In the genomic region with DNA sequence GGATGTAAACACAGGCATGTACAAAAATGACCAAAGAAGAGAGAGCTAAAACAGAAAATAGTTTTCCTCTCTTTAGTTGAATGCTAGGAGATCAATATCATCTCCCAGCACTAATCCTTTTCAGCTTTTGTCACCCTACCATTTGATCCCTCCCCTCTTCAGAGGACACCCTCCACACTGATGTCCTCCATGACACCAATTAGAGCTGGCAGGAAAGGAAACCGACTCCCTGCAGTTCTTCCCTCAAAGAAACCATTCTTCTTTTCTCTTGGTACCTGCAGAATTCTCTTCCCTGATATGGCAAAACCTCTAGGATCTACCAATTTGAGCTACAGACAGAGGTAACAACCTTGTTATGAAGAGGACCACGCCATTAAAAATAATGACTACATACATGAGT, we compare ENCODE assay signal across 1 cellular context.
TF ChIP-seq lines count a peak whose summit lies in the region.

No MANE protein-coding gene starts in this region.

TF ChIP-seq in HEK293, 187 proteins besides CTCF, POLR2A, EP300 and RAD21 (continued from another document):
- TF ChIP-seq, protein P1, sequence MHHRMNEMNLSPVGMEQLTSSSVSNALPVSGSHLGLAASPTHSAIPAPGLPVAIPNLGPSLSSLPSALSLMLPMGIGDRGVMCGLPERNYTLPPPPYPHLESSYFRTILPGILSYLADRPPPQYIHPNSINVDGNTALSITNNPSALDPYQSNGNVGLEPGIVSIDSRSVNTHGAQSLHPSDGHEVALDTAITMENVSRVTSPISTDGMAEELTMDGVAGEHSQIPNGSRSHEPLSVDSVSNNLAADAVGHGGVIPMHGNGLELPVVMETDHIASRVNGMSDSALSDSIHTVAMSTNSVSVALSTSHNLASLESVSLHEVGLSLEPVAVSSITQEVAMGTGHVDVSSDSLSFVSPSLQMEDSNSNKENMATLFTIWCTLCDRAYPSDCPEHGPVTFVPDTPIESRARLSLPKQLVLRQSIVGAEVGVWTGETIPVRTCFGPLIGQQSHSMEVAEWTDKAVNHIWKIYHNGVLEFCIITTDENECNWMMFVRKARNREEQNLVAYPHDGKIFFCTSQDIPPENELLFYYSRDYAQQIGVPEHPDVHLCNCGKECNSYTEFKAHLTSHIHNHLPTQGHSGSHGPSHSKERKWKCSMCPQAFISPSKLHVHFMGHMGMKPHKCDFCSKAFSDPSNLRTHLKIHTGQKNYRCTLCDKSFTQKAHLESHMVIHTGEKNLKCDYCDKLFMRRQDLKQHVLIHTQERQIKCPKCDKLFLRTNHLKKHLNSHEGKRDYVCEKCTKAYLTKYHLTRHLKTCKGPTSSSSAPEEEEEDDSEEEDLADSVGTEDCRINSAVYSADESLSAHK (tag by site-specific recombination; IDR thresholded peaks at IDR 0.05): peak; percentile 57; the same call in 1 of the 2 replicates
- TF ChIP-seq, protein P2, sequence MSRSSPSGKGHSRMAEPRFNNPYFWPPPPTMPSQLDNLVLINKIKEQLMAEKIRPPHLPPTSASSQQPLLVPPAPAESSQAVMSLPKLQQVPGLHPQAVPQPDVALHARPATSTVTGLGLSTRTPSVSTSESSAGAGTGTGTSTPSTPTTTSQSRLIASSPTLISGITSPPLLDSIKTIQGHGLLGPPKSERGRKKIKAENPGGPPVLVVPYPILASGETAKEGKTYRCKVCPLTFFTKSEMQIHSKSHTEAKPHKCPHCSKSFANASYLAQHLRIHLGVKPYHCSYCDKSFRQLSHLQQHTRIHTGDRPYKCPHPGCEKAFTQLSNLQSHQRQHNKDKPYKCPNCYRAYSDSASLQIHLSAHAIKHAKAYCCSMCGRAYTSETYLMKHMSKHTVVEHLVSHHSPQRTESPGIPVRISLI (tag by site-specific recombination; IDR thresholded peaks at IDR 0.05): 0 out of 2 replicates have a peak, but pooled peaks have one; percentile 18
- TF ChIP-seq ZNF138 (tag by site-specific recombination; IDR thresholded peaks at IDR 0.05; ENCODE audit: borderline replicate concordance) (no peak), ZNF302 (tag by site-specific recombination; IDR thresholded peaks at IDR 0.05; ENCODE audit: low read depth) (no peak)
- TF ChIP-seq, protein P3, sequence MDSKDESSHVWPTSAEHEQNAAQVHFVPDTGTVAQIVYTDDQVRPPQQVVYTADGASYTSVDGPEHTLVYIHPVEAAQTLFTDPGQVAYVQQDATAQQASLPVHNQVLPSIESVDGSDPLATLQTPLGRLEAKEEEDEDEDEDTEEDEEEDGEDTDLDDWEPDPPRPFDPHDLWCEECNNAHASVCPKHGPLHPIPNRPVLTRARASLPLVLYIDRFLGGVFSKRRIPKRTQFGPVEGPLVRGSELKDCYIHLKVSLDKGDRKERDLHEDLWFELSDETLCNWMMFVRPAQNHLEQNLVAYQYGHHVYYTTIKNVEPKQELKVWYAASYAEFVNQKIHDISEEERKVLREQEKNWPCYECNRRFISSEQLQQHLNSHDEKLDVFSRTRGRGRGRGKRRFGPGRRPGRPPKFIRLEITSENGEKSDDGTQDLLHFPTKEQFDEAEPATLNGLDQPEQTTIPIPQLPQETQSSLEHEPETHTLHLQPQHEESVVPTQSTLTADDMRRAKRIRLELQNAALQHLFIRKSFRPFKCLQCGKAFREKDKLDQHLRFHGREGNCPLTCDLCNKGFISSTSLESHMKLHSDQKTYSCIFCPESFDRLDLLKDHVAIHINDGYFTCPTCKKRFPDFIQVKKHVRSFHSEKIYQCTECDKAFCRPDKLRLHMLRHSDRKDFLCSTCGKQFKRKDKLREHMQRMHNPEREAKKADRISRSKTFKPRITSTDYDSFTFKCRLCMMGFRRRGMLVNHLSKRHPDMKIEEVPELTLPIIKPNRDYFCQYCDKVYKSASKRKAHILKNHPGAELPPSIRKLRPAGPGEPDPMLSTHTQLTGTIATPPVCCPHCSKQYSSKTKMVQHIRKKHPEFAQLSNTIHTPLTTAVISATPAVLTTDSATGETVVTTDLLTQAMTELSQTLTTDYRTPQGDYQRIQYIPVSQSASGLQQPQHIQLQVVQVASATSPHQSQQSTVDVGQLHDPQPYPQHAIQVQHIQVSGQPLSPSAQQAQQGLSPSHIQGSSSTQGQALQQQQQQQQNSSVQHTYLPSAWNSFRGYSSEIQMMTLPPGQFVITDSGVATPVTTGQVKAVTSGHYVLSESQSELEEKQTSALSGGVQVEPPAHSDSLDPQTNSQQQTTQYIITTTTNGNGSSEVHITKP (tag by site-specific recombination; IDR thresholded peaks at IDR 0.05): peak; percentile 50; the same call in 1 of the 2 replicates
- TF ChIP-seq, protein P4, sequence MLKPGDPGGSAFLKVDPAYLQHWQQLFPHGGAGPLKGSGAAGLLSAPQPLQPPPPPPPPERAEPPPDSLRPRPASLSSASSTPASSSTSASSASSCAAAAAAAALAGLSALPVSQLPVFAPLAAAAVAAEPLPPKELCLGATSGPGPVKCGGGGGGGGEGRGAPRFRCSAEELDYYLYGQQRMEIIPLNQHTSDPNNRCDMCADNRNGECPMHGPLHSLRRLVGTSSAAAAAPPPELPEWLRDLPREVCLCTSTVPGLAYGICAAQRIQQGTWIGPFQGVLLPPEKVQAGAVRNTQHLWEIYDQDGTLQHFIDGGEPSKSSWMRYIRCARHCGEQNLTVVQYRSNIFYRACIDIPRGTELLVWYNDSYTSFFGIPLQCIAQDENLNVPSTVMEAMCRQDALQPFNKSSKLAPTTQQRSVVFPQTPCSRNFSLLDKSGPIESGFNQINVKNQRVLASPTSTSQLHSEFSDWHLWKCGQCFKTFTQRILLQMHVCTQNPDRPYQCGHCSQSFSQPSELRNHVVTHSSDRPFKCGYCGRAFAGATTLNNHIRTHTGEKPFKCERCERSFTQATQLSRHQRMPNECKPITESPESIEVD (tag by site-specific recombination; IDR thresholded peaks at IDR 0.05): no peak
TF ChIP-seq in HEK293: peak in this region for 3.
